ENCODE assay signal across 30 cellular contexts in the genomic region with DNA sequence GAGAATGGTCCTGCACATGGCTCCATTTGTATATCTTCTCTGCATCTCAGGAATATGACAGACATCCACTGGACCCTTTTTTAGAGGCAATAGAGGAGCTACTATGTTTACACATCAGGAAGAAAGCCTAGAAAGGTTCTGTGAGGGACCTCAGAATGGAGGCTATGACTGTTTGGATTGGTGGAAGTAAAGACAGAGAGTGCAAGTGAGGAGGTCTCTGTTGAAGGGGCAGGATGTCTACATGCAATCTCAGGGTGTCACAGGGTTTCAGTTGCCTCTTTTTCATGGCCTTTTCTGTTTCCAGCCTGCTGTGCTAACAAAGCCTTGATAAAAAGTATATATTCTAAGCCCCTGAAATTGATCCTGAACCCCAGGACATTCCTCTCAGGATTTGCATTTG. TPM values are rescaled to one million over a fixed set of nuclear protein-coding genes. Genes with fewer than 3 reads are reported as not detected.
"Had no signal": no experiment of that assay in that cellular context is flagged by ENCODE, and none has a peak within 500 bp of the region (broad histone marks: within the 10 kb centered on the region; RNA-seq: fewer than 3 reads in every experiment).

No MANE protein-coding gene starts in this region.

- H3K27ac Mint-ChIP-seq: activated CD4-positive, alpha-beta memory T cell treated with anti-CD3 and anti-CD28 coated beads for 36 hours; activated naive CD8-positive, alpha-beta T cell treated with anti-CD3 and anti-CD28 coated beads, Interleukin-2, amount 50 U/mL, for 24 hours; activated T-cell treated with anti-CD3 and anti-CD28 coated beads, Interleukin-2, amount 50 U/mL, for 72 hours; activated T-helper 2 cell treated with anti-CD3 and anti-CD28 coated beads, Interferon-gamma antibody, Interleukin-2, Interleukin-4, amounts not matched to agents 10 μg/mL and 5 μg/mL and 100 μg/mL, durations not matched to agents 14 hours and 24 hours and 36 hours; brain; T-helper 1 cell treated with Interleukin-12 subunit alpha and Interleukin-12 subunit beta and Interleukin-4 antibody, amounts not matched to agents 30 μg/mL and 1 μg/mL, for 36 hours; T-helper 2 cell treated with Interferon-gamma antibody and Interleukin-4, amounts not matched to agents 5 μg/mL and 100 μg/mL, for 36 hours had no signal

- H3K4me1 ChIP-seq: SJCRH30 had no signal

- H3K27ac ChIP-seq: SJCRH30, SK-N-MC had no signal

- H3K4me1 Mint-ChIP-seq: brain had no signal

- H3K9me3 ChIP-seq: SJCRH30 had no signal

- H3K4me3 Mint-ChIP-seq: activated CD4-positive, alpha-beta memory T cell treated with anti-CD3 and anti-CD28 coated beads for 36 hours; activated naive CD8-positive, alpha-beta T cell; activated naive CD8-positive, alpha-beta T cell treated with anti-CD3 and anti-CD28 coated beads, Interleukin-2, amount 50 U/mL, for 24 hours; activated T-cell treated with anti-CD3 and anti-CD28 coated beads, Interleukin-2, amount 50 U/mL, for 72 hours; brain; T-helper 1 cell treated with Interleukin-12 subunit alpha and Interleukin-12 subunit beta and Interleukin-4 antibody, amounts not matched to agents 30 μg/mL and 1 μg/mL, for 36 hours; T-helper 2 cell treated with Interferon-gamma antibody and Interleukin-4, amounts not matched to agents 5 μg/mL and 100 μg/mL, for 36 hours had no signal

- H3K27me3 Mint-ChIP-seq: activated CD4-positive, alpha-beta memory T cell treated with anti-CD3 and anti-CD28 coated beads for 36 hours; activated naive CD8-positive, alpha-beta T cell; activated naive CD8-positive, alpha-beta T cell treated with anti-CD3 and anti-CD28 coated beads, Interleukin-2, amount 50 U/mL, for 24 hours had no signal

- H3K36me3 ChIP-seq: SJCRH30 had no signal

- H3K27me3 ChIP-seq: SJCRH30 had no signal

- H3K4me3 ChIP-seq: SJCRH30, SK-N-MC had no signal

- FAIRE-seq: bronchial epithelial cell, TTC549 had no signal

- DNase-seq: activated CD4-positive, alpha-beta memory T cell treated with anti-CD3 and anti-CD28 coated beads for 36 hours; activated CD4-positive, alpha-beta T cell treated with anti-CD3 and anti-CD28 coated beads, Interleukin-2, amount 50 U/mL, for 1 hour; activated gamma-delta T cell; activated naive CD4-positive, alpha-beta T cell treated with Interleukin-2 at 50 U/mL for 16 hours; activated naive CD8-positive, alpha-beta T cell treated with anti-CD3 and anti-CD28 coated beads, Interleukin-2, amount 50 U/mL, for 24 hours; activated T-cell treated with anti-CD3 and anti-CD28 coated beads, Interleukin-2, amount 50 U/mL, for 1 hour; activated T-cell treated with anti-CD3 and anti-CD28 coated beads, Interleukin-2, amount 50 U/mL, for 72 hours; anterior cingulate cortex; caudate nucleus; cerebellar nuclear complex; NCI-H1048; NCI-H1105 treated with DMSO at 0.1 percent for 48 hours; NCI-H1436; NCI-H1694; NCI-H1930; NCI-H2081 treated with DMSO at 0.1 percent for 48 hours; NCI-H345; SHP77; SJCRH30 had no signal

- H3K36me3 Mint-ChIP-seq: brain had no signal

- ATAC-seq: activated naive CD8-positive, alpha-beta T cell treated with anti-CD3 and anti-CD28 coated beads, Interleukin-2, amount 50 U/mL, for 24 hours; Panc1 had no signal

RNA-seq across cellular contexts. Expression of a gene that starts 9.7 kb away (rescaled TPM):
- total RNA-seq: bronchial epithelial cell, MCF 10A, NCI-H460, SJCRH30 had no signal

RNA-seq across cellular contexts. Expression of a gene that starts 43.7 kb away (rescaled TPM):
- total RNA-seq: MCF 10A, SJCRH30 had no signal
